18 cellular contexts compared by ENCODE assay signal in the genomic region with DNA sequence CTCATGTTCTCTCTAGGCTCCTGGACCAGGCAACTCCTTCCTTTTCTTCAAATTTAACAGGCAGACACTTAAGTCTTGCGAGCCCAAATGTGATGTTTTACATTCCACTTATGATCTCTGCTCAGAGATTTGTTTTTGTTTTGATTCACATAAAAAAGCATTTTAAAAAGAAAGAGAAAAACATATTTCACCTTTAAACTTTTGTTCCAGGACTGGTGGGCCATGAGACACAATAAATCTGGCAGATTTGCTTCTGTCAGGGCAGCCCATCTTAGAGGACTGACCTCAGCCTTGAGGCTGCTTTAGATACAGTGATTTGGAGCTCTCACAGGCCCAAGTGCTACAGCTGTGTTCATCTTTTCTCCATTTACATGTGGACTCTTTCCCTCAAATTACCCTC. TPM values are rescaled to one million over a fixed set of nuclear protein-coding genes. Genes with fewer than 3 reads are reported as not detected.
DNase-seq lines count a peak whose midpoint lies in the region; ATAC-seq and TF ChIP-seq lines count a peak whose summit lies in the region.
"Had no signal": no experiment of that assay in that cellular context is flagged by ENCODE, and none has a peak within 500 bp of the region (broad histone marks: within the 10 kb centered on the region; RNA-seq: fewer than 3 reads in every experiment).

No MANE protein-coding gene starts in this region.

- WGBS in GM23248 (ENCODE audit: low coverage in 1 of 2, low lambda C conversion rate in 2 of 2, missing lambda C conversion rate in 2 of 2), 2 experiments: 35 to 53% methylated on average over 1 of the region's 1 CpG
- WGBS in stomach, 5 donors: 83 to 91% (median 85%) methylated on average over 1 of the region's 1 CpG
- 77 to 84% methylated on average over 1 of the region's 1 CpG for WGBS in lower leg skin, 2 donors

- H3F3A ChIP-seq in GM23248 (ENCODE audit: insufficient read depth) (peaks cover 87% of the 10 kb centered on the region), GM23338 (replicated peaks; ENCODE audit: low read depth) (0 out of 2 replicates have a peak, but pooled peaks cover under 1% of the 10 kb centered on the region)

- H3K27ac Mint-ChIP-seq in activated naive CD4-positive, alpha-beta T cell treated with anti-CD3 and anti-CD28 coated beads for 36 hours: no peak overlapping the region
- H3K27ac Mint-ChIP-seq in GM23338: no peak overlapping the region
- H3K27ac Mint-ChIP-seq: activated CD4-positive, alpha-beta T cell treated with anti-CD3 and anti-CD28 coated beads, Interleukin-2, amount 10 ng/mL, durations not matched to agents 7 days and 5 days; CD4-positive, alpha-beta memory T cell had no signal

- H3K4me1 ChIP-seq in GM23248 (ENCODE audit: insufficient read depth): peaks cover 90% of the 10 kb centered on the region
- H3K4me1 ChIP-seq in muscle layer of colon (ENCODE audit: insufficient read depth, low read length): peaks cover 84% of the 10 kb centered on the region
- H3K4me1 ChIP-seq in stomach: peaks cover 23 to 91% (median 64%) of the 10 kb centered on the region in 4 donors
- H3K4me1 ChIP-seq in GM23338 (ENCODE audit: insufficient read depth): peaks cover 3% of the 10 kb centered on the region; the same call in 1 of the 2 replicates

- intact Hi-C loops in stomach (cut with DNase I; ENCODE audit: low total_unique reads) (no loop called here), lower leg skin (cut with DNase I; ENCODE audit: low total_unique reads) (no loop called here)
- intact Hi-C loops in activated naive CD4-positive, alpha-beta T cell treated with anti-CD3 and anti-CD28 coated beads for 36 hours (cut with micrococcal nuclease): loop anchor here (10.0 kb wide), 1 partner anchor 965 kb away; the partner anchor contains the start of gene DCBLD2

- TF ChIP-seq POLR2A in stomach (IDR thresholded peaks at IDR 0.05) (no peak), lower leg skin (IDR thresholded peaks at IDR 0.05) (no peak)

- H3K9me3 Mint-ChIP-seq in activated naive CD4-positive, alpha-beta T cell treated with anti-CD3 and anti-CD28 coated beads for 36 hours: no peaks in the 10 kb centered on the region
- H3K9me3 Mint-ChIP-seq in GM23338: no peaks in the 10 kb centered on the region
- H3K9me3 Mint-ChIP-seq: activated CD4-positive, alpha-beta T cell treated with anti-CD3 and anti-CD28 coated beads, Interleukin-2, amount 10 ng/mL, durations not matched to agents 7 days and 5 days; CD4-positive, alpha-beta memory T cell had no signal

- H4K20me1 ChIP-seq in GM23248 (ENCODE audit: insufficient read depth): 0 out of 2 replicates have a peak, but pooled peaks cover 3% of the 10 kb centered on the region
- H4K20me1 ChIP-seq in GM23338 (replicated peaks; ENCODE audit: insufficient read depth): peaks cover 57% of the 10 kb centered on the region

- H3K27ac ChIP-seq in GM23248 (peak overlapping the region; percentile 19; the same call in 1 of the 2 replicates), muscle layer of colon (ENCODE audit: low read depth, low read length) (peak overlapping the region; percentile 54), stomach (peak overlapping the region in 4 of 5 donors; percentile 1 to 96 (median 75)), GM23338 (ENCODE audit: low read depth) (no peak overlapping the region)
- H3K27ac ChIP-seq: epithelial cell of prostate had no signal

- CTCF ChIA-PET in activated naive CD4-positive, alpha-beta T cell treated with anti-CD3 and anti-CD28 coated beads for 36 hours (lab: Charles Lee): interaction anchor here (1.9 kb wide), 1 partner anchor 38 kb away, joined by 8 read pairs; no protein-coding TSS in a partner anchor

- TF ChIP-seq CTCF in astrocyte of the spinal cord (IDR thresholded peaks at IDR 0.05; ENCODE audit: low read depth, low read length) (no peak), stomach (IDR thresholded peaks at IDR 0.05) (no peak), lower leg skin (IDR thresholded peaks at IDR 0.05) (no peak), GM23338 (conservative IDR thresholded peaks at IDR 0.05; ENCODE audit: low read depth in 2 of 2) (no peak)

- H3K9me2 ChIP-seq in GM23248 (ENCODE audit: insufficient read depth) (no peaks in the 10 kb centered on the region), GM23338 (ENCODE audit: insufficient read depth) (no peaks in the 10 kb centered on the region)

- H3K79me2 ChIP-seq in GM23248 (ENCODE audit: insufficient read depth) (peaks cover 100% of the 10 kb centered on the region), GM23338 (replicated peaks; ENCODE audit: insufficient read depth) (no peaks in the 10 kb centered on the region; the same call in 1 of the 2 replicates)

- no peak for DNase-seq in GM23248
- DNase-seq in astrocyte of the spinal cord (ENCODE audit: low read depth, low spot score): peak; percentile 67
- no peak for DNase-seq in stomach
- no peak for DNase-seq in lower leg skin (ENCODE audit: low spot score in 2 of 2)
- DNase-seq in activated naive CD4-positive, alpha-beta T cell treated with anti-CD3 and anti-CD28 coated beads for 36 hours: no peak
- no peak for DNase-seq in HT-29 (ENCODE audit: low spot score)
- no peak for DNase-seq in GM23338 (ENCODE audit: low spot score)
- DNase-seq: activated CD4-positive, alpha-beta T cell treated with anti-CD3 and anti-CD28 coated beads, Interleukin-2, amount 10 ng/mL, durations not matched to agents 7 days and 5 days; CD4-positive, alpha-beta memory T cell; cortex of kidney; DMS79; head of caudate nucleus; islet precursor cell; NCI-H146; NCI-H2227 treated with DMSO at 0.1 percent for 48 hours had no signal

- H3K9me3 ChIP-seq in GM23248 (ENCODE audit: low read depth): no peaks in the 10 kb centered on the region
- H3K9me3 ChIP-seq in muscle layer of colon (ENCODE audit: low read length): no peaks in the 10 kb centered on the region
- no peaks in the 10 kb centered on the region for H3K9me3 ChIP-seq in stomach

- no peak overlapping the region for H3K4me3 ChIP-seq in GM23248
- H3K4me3 ChIP-seq in astrocyte of the spinal cord (ENCODE audit: low read depth, low read length): no peak overlapping the region
- peak overlapping the region in 1 of 2 donors; percentile 24 for H3K4me3 ChIP-seq in muscle layer of colon (ENCODE audit: low read depth in 1 of 2, low read length in 2 of 2)
- H3K4me3 ChIP-seq in stomach: peak overlapping the region in 1 of 4 donors; percentile 55
- no peak overlapping the region for H3K4me3 ChIP-seq in lower leg skin (ENCODE audit: low read depth, poor library complexity, severe bottlenecking)
- H3K4me3 ChIP-seq in GM23338: no peak overlapping the region
- H3K4me3 ChIP-seq: skin epidermis had no signal

- H3K36me3 ChIP-seq in GM23248 (ENCODE audit: low read depth) (peaks cover 42% of the 10 kb centered on the region), muscle layer of colon (ENCODE audit: insufficient read depth, low read length) (peaks cover 10% of the 10 kb centered on the region), stomach (peaks cover 0 to 5% (median 2%) of the 10 kb centered on the region in 4 donors), GM23338 (ENCODE audit: insufficient read depth) (no peaks in the 10 kb centered on the region)

- TF ChIP-seq EP300 in stomach (IDR thresholded peaks at IDR 0.05): no peak

- no peak overlapping the region for H2AFZ ChIP-seq in GM23248
- no peak overlapping the region for H2AFZ ChIP-seq in GM23338

- peaks cover 35% of the 10 kb centered on the region for H3K4me1 Mint-ChIP-seq in activated naive CD4-positive, alpha-beta T cell treated with anti-CD3 and anti-CD28 coated beads for 36 hours (ENCODE audit: low read depth)
- H3K4me1 Mint-ChIP-seq in GM23338: peaks cover 25% of the 10 kb centered on the region; the same call in 2 of the 3 replicates

- H3K27me3 ChIP-seq in GM23248 (replicated peaks; ENCODE audit: insufficient read depth) (no peaks in the 10 kb centered on the region), muscle layer of colon (ENCODE audit: control insufficient read depth in 1 of 2, insufficient read depth in 2 of 2, low read length in 2 of 2) (no peaks in the 10 kb centered on the region), stomach (no peaks in the 10 kb centered on the region), GM23338 (ENCODE audit: insufficient read depth) (peaks cover 80% of the 10 kb centered on the region)

- ATAC-seq in GM23338: no peak

- H3K4me3 Mint-ChIP-seq in activated naive CD4-positive, alpha-beta T cell treated with anti-CD3 and anti-CD28 coated beads for 36 hours: no peak overlapping the region
- no peak overlapping the region for H3K4me3 Mint-ChIP-seq in GM23338
- H3K4me3 Mint-ChIP-seq: activated CD4-positive, alpha-beta T cell treated with anti-CD3 and anti-CD28 coated beads, Interleukin-2, amount 10 ng/mL, durations not matched to agents 7 days and 5 days; CD4-positive, alpha-beta memory T cell had no signal

- no peak overlapping the region for H3K4me2 ChIP-seq in GM23248 (ENCODE audit: unreplicated experiment)
- H3K4me2 ChIP-seq in GM23338: no peak overlapping the region

- no peaks in the 10 kb centered on the region for H3K27me3 Mint-ChIP-seq in activated naive CD4-positive, alpha-beta T cell treated with anti-CD3 and anti-CD28 coated beads for 36 hours (ENCODE audit: low read depth)
- peaks cover 25% of the 10 kb centered on the region for H3K27me3 Mint-ChIP-seq in GM23338 (ENCODE audit: insufficient read depth, low read depth, poor library complexity)
- H3K27me3 Mint-ChIP-seq: CD4-positive, alpha-beta memory T cell had no signal

- peaks cover 2% of the 10 kb centered on the region for H3K36me3 Mint-ChIP-seq in activated naive CD4-positive, alpha-beta T cell treated with anti-CD3 and anti-CD28 coated beads for 36 hours (ENCODE audit: low read depth)
- H3K36me3 Mint-ChIP-seq in GM23338 (ENCODE audit: low read depth): no peaks in the 10 kb centered on the region
- H3K36me3 Mint-ChIP-seq: CD4-positive, alpha-beta memory T cell had no signal

- in situ Hi-C loops in GM23248 (cut with MboI) (no loop called here), astrocyte of the spinal cord (cut with HindIII; ENCODE audit: low sequenced_read_pairs) (no loop called here)

- H3K9ac ChIP-seq in GM23248 (0 out of 2 replicates have a peak overlapping the region, but pooled peaks have one; percentile 1), muscle layer of colon (ENCODE audit: low read length) (no peak overlapping the region)

TF ChIP-seq in GM23338, 12 proteins besides CTCF, POLR2A, EP300 and RAD21 (continues in another document):
- TF ChIP-seq CREB1 (CRISPR knock-in tag; IDR thresholded peaks at IDR 0.05; ENCODE audit: low read depth) (no peak), ZNF114 (CRISPR knock-in tag; IDR thresholded peaks at IDR 0.05) (no peak), NANOG (IDR thresholded peaks at IDR 0.05; ENCODE audit: borderline replicate concordance) (no peak)

RNA-seq across cellular contexts. Expression of gene CMSS1, which starts 52.0 kb away (rescaled TPM):
- total RNA-seq in GM23248 (2014; rRNA removed; shearing (Covaris generic)): 9.0 and 17.2 TPM in 2 replicates
- 26.6 and 26.7 TPM in 2 replicates for polyA plus RNA-seq in GM23248 (2016; fragmentation: Nextera tagmentation; extraction: Ambion mirVana)
- total RNA-seq in stomach: 10 to 100 TPM in 3 of 5 donors, 1 to 10 TPM in 2; 2.7 to 33.3 (median 23.1) TPM
- 10 to 100 TPM; 14.7 to 25.3 (median 21.1) TPM for polyA plus RNA-seq in stomach
- 10 to 100 TPM in 1 of 4 donors, 1 to 10 TPM in 3; 3.7 to 13.2 (median 7.5) TPM for total RNA-seq in lower leg skin
- total RNA-seq in activated naive CD4-positive, alpha-beta T cell treated with anti-CD3 and anti-CD28 coated beads for 36 hours: 100 to 1,000 TPM in 1 of 2 experiments, 10 to 100 TPM in 1; 95.8 to 106 TPM
- 18.3 and 25.3 TPM in 2 replicates for total RNA-seq in HT-29 (2014; rRNA removed; shearing (Covaris generic))
- total RNA-seq in GM23338 (2014; rRNA removed; shearing (Covaris generic)): 34.4 and 39.4 TPM in 2 replicates
- 187 TPM in 2 replicates for polyA plus RNA-seq in GM23338 (2016; fragmentation: Nextera tagmentation; extraction: Ambion mirVana)
